ENCODE assay signal across 24 cellular contexts in the genomic region with DNA sequence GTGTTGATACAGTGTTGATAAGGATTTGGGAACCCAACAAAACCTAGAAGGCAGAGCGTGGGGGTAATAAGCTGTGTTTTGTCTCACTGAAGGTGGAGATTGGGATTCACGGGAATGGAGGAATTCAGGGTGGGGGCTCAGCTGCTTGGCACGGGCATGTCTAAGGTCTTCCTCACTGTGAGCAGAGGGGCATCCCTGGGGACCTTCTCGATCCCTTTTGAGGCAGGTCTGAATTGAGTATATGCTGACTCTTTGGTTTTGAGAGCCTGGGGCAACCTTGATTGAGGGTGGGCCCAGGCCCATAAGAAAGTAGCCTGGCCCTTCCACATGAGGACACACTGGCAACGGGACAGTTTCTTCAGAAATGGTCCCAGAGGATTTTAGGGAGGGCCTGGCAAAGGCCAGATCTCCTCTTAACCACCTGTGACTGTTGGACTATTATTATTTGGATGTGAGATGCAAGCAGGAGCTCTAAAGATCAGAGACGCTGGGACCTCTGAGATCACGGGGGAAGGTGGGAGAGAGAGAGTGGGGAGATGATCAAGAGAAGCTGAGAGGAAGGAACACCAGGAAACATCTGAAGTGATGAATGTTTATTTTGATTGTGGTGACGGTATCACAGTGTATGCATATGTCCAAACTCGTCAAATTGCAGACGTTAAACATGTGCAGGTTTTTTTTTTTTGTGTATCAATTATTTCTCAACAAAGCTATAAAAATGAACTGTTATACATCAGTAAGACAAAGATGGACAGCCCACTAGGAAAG. TPM values are rescaled to one million over a fixed set of nuclear protein-coding genes. Genes with fewer than 3 reads are reported as not detected.
DNase-seq lines count a peak whose midpoint lies in the region; ATAC-seq, FAIRE-seq and TF ChIP-seq lines count a peak whose summit lies in the region.
"Had no signal": no experiment of that assay in that cellular context is flagged by ENCODE, and none has a peak within 500 bp of the region (broad histone marks: within the 10 kb centered on the region; RNA-seq: fewer than 3 reads in every experiment).

No MANE protein-coding gene starts in this region.

- POLR2A ChIA-PET in endothelial cell of umbilical vein (lab: Charles Lee), result interaction anchor here (0.7 kb wide), 1 partner anchor 9 kb away, joined by 3 read pairs; no protein-coding TSS in a partner anchor

- ATAC-seq in stimulated activated memory B cell treated with anti-CD40 and anti-IgM and Interleukin-4, amounts not matched to agents 10 μg/mL and 1 μg/mL and 100 μg/mL, for 72 hours, result no peak
- ATAC-seq: activated T-cell treated with anti-CD3 and anti-CD28 coated beads, Interleukin-2, amount 50 U/mL, for 72 hours; effector memory CD8-positive, alpha-beta T cell had no signal

- TF ChIP-seq CTCF in GM20000 (IDR thresholded peaks at IDR 0.05; ENCODE audit: extremely low read depth, missing control alignments) (no peak), endothelial cell of umbilical vein (IDR thresholded peaks at IDR 0.05; ENCODE audit: extremely low read depth in 1 of 2, insufficient read depth in 1 of 2, low read depth in 1 of 2, low read length in 2 of 2) (no peak), neural progenitor cell (IDR thresholded peaks at IDR 0.05) (no peak)

- peak; percentile 4 for DNase-seq in AG20443 (ENCODE audit: low spot score)
- peak; percentile 1 for DNase-seq in GM20000 (ENCODE audit: low spot score)
- DNase-seq in endothelial cell of umbilical vein (ENCODE audit: low read depth, low spot score), result peak; percentile 52
- no peak for DNase-seq in neural progenitor cell (ENCODE audit: low spot score)
- DNase-seq in SHP77 treated with DMSO at 0.1 percent for 48 hours (lab: John Stamatoyannopoulos, UW), result no peak
- DNase-seq in activated gamma-delta T cell treated with Interleukin-2 at 50 U/mL for 16 hours, result no peak
- no peak for DNase-seq in NCI-H526 (lab: John Stamatoyannopoulos, UW)
- DNase-seq: activated CD4-positive, alpha-beta T cell treated with anti-CD3 and anti-CD28 coated beads for 1 hour; activated naive CD8-positive, alpha-beta T cell treated with anti-CD3 and anti-CD28 coated beads for 36 hours; activated T-cell treated with anti-CD3 and anti-CD28 coated beads, Interleukin-2, amount 50 U/mL, for 72 hours; CD8-positive, alpha-beta memory T cell; DMS79; effector memory CD8-positive, alpha-beta T cell; H9; MV-4-11; NCI-H187; NCI-H446; NK-92 treated with Interleukin-12 subunit alpha and Interleukin-12 subunit beta, amount 100 ng/mL, for 24 hours; nucleus accumbens; T1000 had no signal

- no peaks in the 10 kb centered on the region for H3K9me1 ChIP-seq in endothelial cell of umbilical vein (replicated peaks; ENCODE audit: control insufficient read depth, extremely low read depth, insufficient read depth, low read length)

- H3K4me1 Mint-ChIP-seq in neural progenitor cell, result peaks cover 35% of the 10 kb centered on the region
- H3K4me1 Mint-ChIP-seq in stimulated activated memory B cell treated with anti-CD40 and anti-IgM and Interleukin-4, amounts not matched to agents 10 μg/mL and 1 μg/mL and 100 μg/mL, for 72 hours, result peaks cover 6% of the 10 kb centered on the region
- H3K4me1 Mint-ChIP-seq: activated naive CD8-positive, alpha-beta T cell treated with anti-CD3 and anti-CD28 coated beads for 36 hours; CD8-positive, alpha-beta memory T cell had no signal

- dilution Hi-C loops in endothelial cell of umbilical vein (cut with MboI; ENCODE audit: extremely low pct_ligation_motif_present, low sequenced_read_pairs), result no loop called here

- BruUV-seq in endothelial cell of umbilical vein (replicated peaks; lab: Mats Ljungman, UMichigan), result no TSS peak

- CTCF ChIA-PET in endothelial cell of umbilical vein (lab: Charles Lee), result interaction anchor here (0.6 to 7.8 kb wide), 10 partner anchors 8 to 752 kb away, joined by 3 to 163 read pairs (median 3); no protein-coding TSS in a partner anchor

- H3K4me3 ChIP-seq in endothelial cell of umbilical vein (replicated peaks in 1 of 3; ENCODE audit: insufficient read depth in 1 of 3, low read depth in 1 of 3, low read length in 3 of 3) (no peak overlapping the region), neural progenitor cell (no peak overlapping the region)

- H3K9ac ChIP-seq in endothelial cell of umbilical vein (replicated peaks; ENCODE audit: extremely low read depth, insufficient read depth, low read length), result peak overlapping the region; percentile 76
- no peak overlapping the region for H3K9ac ChIP-seq in neural progenitor cell

- H3K36me3 ChIP-seq in endothelial cell of umbilical vein (ENCODE audit: control insufficient read depth in 2 of 2, extremely low read depth in 1 of 2, insufficient read depth in 2 of 2, low read length in 2 of 2) (no peaks in the 10 kb centered on the region), neural progenitor cell (no peaks in the 10 kb centered on the region)

- H3K27ac ChIP-seq in endothelial cell of umbilical vein (ENCODE audit: insufficient read depth, low read depth, low read length), result peak overlapping the region; percentile 98
- H3K27ac ChIP-seq in neural progenitor cell, result no peak overlapping the region

- peak overlapping the region; percentile 2 for H3K27ac Mint-ChIP-seq in neural progenitor cell
- no peak overlapping the region for H3K27ac Mint-ChIP-seq in stimulated activated memory B cell treated with anti-CD40 and anti-IgM and Interleukin-4, amounts not matched to agents 10 μg/mL and 1 μg/mL and 100 μg/mL, for 72 hours
- H3K27ac Mint-ChIP-seq: activated naive CD8-positive, alpha-beta T cell treated with anti-CD3 and anti-CD28 coated beads for 36 hours; activated T-cell treated with anti-CD3 and anti-CD28 coated beads, Interleukin-2, amount 50 U/mL, for 72 hours; effector memory CD8-positive, alpha-beta T cell had no signal

- H3K36me3 Mint-ChIP-seq in neural progenitor cell, result no peaks in the 10 kb centered on the region
- no peaks in the 10 kb centered on the region for H3K36me3 Mint-ChIP-seq in stimulated activated memory B cell treated with anti-CD40 and anti-IgM and Interleukin-4, amounts not matched to agents 10 μg/mL and 1 μg/mL and 100 μg/mL, for 72 hours
- H3K36me3 Mint-ChIP-seq: activated naive CD8-positive, alpha-beta T cell treated with anti-CD3 and anti-CD28 coated beads for 36 hours; CD8-positive, alpha-beta memory T cell had no signal

- H3K4me1 ChIP-seq in endothelial cell of umbilical vein (ENCODE audit: control insufficient read depth, extremely low read depth, insufficient read depth, low read length), result peaks cover 31% of the 10 kb centered on the region
- peaks cover 32% of the 10 kb centered on the region for H3K4me1 ChIP-seq in neural progenitor cell

- H3K4me3 Mint-ChIP-seq in neural progenitor cell, result no peak overlapping the region
- H3K4me3 Mint-ChIP-seq in stimulated activated memory B cell treated with anti-CD40 and anti-IgM and Interleukin-4, amounts not matched to agents 10 μg/mL and 1 μg/mL and 100 μg/mL, for 72 hours, result no peak overlapping the region
- H3K4me3 Mint-ChIP-seq: activated naive CD8-positive, alpha-beta T cell treated with anti-CD3 and anti-CD28 coated beads for 36 hours; activated T-cell treated with anti-CD3 and anti-CD28 coated beads, Interleukin-2, amount 50 U/mL, for 72 hours; CD8-positive, alpha-beta memory T cell; effector memory CD8-positive, alpha-beta T cell; H9 had no signal

- H3K4me2 ChIP-seq in endothelial cell of umbilical vein (ENCODE audit: insufficient read depth, low read length) (peak overlapping the region; percentile 68), neural progenitor cell (no peak overlapping the region)

- no peaks in the 10 kb centered on the region for H3K27me3 ChIP-seq in endothelial cell of umbilical vein (ENCODE audit: control insufficient read depth in 2 of 2, insufficient read depth in 2 of 2, low read length in 2 of 2)
- H3K27me3 ChIP-seq in neural progenitor cell, result no peaks in the 10 kb centered on the region

- H2AFZ ChIP-seq in endothelial cell of umbilical vein (ENCODE audit: low read depth, low read length) (peak overlapping the region; percentile 51), neural progenitor cell (replicated peaks) (no peak overlapping the region)

- no peaks in the 10 kb centered on the region for H3K9me3 Mint-ChIP-seq in neural progenitor cell
- H3K9me3 Mint-ChIP-seq in stimulated activated memory B cell treated with anti-CD40 and anti-IgM and Interleukin-4, amounts not matched to agents 10 μg/mL and 1 μg/mL and 100 μg/mL, for 72 hours, result no peaks in the 10 kb centered on the region
- H3K9me3 Mint-ChIP-seq: activated naive CD8-positive, alpha-beta T cell treated with anti-CD3 and anti-CD28 coated beads for 36 hours; activated T-cell treated with anti-CD3 and anti-CD28 coated beads, Interleukin-2, amount 50 U/mL, for 72 hours; CD8-positive, alpha-beta memory T cell; effector memory CD8-positive, alpha-beta T cell; H9 had no signal

- TF ChIP-seq POLR2A in endothelial cell of umbilical vein (IDR thresholded peaks at IDR 0.05; ENCODE audit: low read depth, low read length), result no peak

- H3K9me3 ChIP-seq in endothelial cell of umbilical vein (replicated peaks; ENCODE audit: control insufficient read depth, insufficient read depth, low read length) (no peaks in the 10 kb centered on the region), neural progenitor cell (ENCODE audit: low read depth) (no peaks in the 10 kb centered on the region)

- intact Hi-C loops in endothelial cell of umbilical vein (cut with micrococcal nuclease), result loop anchor here (10.0 kb wide), 1 partner anchor 877 kb away; the partner anchor contains the start of gene EIF4B

- peak; percentile 86 for FAIRE-seq in endothelial cell of umbilical vein (lab: Jason Lieb, UNC)

- H4K20me1 ChIP-seq in endothelial cell of umbilical vein (replicated peaks; ENCODE audit: control insufficient read depth, extremely low read depth, insufficient read depth, low read length) (no peaks in the 10 kb centered on the region), neural progenitor cell (ENCODE audit: low read depth) (no peaks in the 10 kb centered on the region)

- peaks cover 5% of the 10 kb centered on the region for H3K27me3 Mint-ChIP-seq in neural progenitor cell (ENCODE audit: insufficient read depth, low read depth)
- peaks cover 46% of the 10 kb centered on the region for H3K27me3 Mint-ChIP-seq in stimulated activated memory B cell treated with anti-CD40 and anti-IgM and Interleukin-4, amounts not matched to agents 10 μg/mL and 1 μg/mL and 100 μg/mL, for 72 hours

- H3K79me2 ChIP-seq in endothelial cell of umbilical vein (ENCODE audit: control insufficient read depth, insufficient read depth, low read length), result no peaks in the 10 kb centered on the region
- no peaks in the 10 kb centered on the region for H3K79me2 ChIP-seq in neural progenitor cell (ENCODE audit: low read depth)

- H3F3A ChIP-seq in neural progenitor cell (ENCODE audit: low read depth), result peaks cover 10% of the 10 kb centered on the region

RNA-seq across cellular contexts. Expression of gene SMIM41, which starts 48.4 kb away (rescaled TPM):
- total RNA-seq in endothelial cell of umbilical vein (not detected in 2 replicates), neural progenitor cell (ENCODE audit: low replicate concordance) (not detected in 2 replicates)
- not detected in 2 replicates for polyA plus RNA-seq in endothelial cell of umbilical vein
- polyA plus RNA-seq in endothelial cell of umbilical vein (2011; cell fraction: cytosol; rRNA removed), result not detected in 2 replicates
- polyA plus RNA-seq in endothelial cell of umbilical vein (2011; cell fraction: nucleus; rRNA removed), result not detected in 2 replicates
- not detected in 2 replicates for polyA plus RNA-seq in endothelial cell of umbilical vein (2012)
- not detected in 2 replicates for polyA minus RNA-seq in endothelial cell of umbilical vein
- polyA minus RNA-seq in endothelial cell of umbilical vein (2011; cell fraction: cytosol; rRNA and poly(A)+ RNA removed), result not detected
- not detected in 2 replicates for polyA minus RNA-seq in endothelial cell of umbilical vein (2011; cell fraction: nucleus; rRNA and poly(A)+ RNA removed)
- total RNA-seq: activated CD8-positive, alpha-beta memory T cell treated with anti-CD3 and anti-CD28 coated beads for 36 hours; activated naive CD8-positive, alpha-beta T cell treated with anti-CD3 and anti-CD28 coated beads for 36 hours; activated T-cell treated with anti-CD3 and anti-CD28 coated beads, Interleukin-2, amount 50 U/mL, for 72 hours; CD8-positive, alpha-beta memory T cell; H9; HT-29; lung microvascular endothelial cell had no signal
- polyA plus RNA-seq: CD8-positive, alpha-beta memory T cell had no signal

RNA-seq across cellular contexts. Expression of gene ATG101, which starts 58.1 kb away (rescaled TPM):
- 41.6 and 43.3 TPM in 2 replicates for total RNA-seq in endothelial cell of umbilical vein
- polyA plus RNA-seq in endothelial cell of umbilical vein, result 67.5 and 78.4 TPM in 2 replicates
- polyA plus RNA-seq in endothelial cell of umbilical vein (2011; cell fraction: cytosol; rRNA removed), result 82.7 and 95.4 TPM in 2 replicates
- 56.4 and 61.2 TPM in 2 replicates for polyA plus RNA-seq in endothelial cell of umbilical vein (2011; cell fraction: nucleus; rRNA removed)
- polyA plus RNA-seq in endothelial cell of umbilical vein (2012), result 48.8 and 54.3 TPM in 2 replicates
- polyA minus RNA-seq in endothelial cell of umbilical vein, result 51.6 and 70.4 TPM in 2 replicates
- 44.9 TPM for polyA minus RNA-seq in endothelial cell of umbilical vein (2011; cell fraction: cytosol; rRNA and poly(A)+ RNA removed)
- 18.7 and 25.5 TPM in 2 replicates for polyA minus RNA-seq in endothelial cell of umbilical vein (2011; cell fraction: nucleus; rRNA and poly(A)+ RNA removed)
- 19.8 and 33.7 TPM in 2 replicates for total RNA-seq in neural progenitor cell (ENCODE audit: low replicate concordance)

Comparison
In these comparisons a context has a peak if more than half of its experiments do, and no peak if none do; other contexts are left out.
1. DNase-seq: peak in AG20443 (single experiment), GM20000 (single experiment) and endothelial cell of umbilical vein (single experiment); none in neural progenitor cell (single experiment), SHP77 treated with DMSO at 0.1 percent for 48 hours (single experiment), activated gamma-delta T cell treated with Interleukin-2 at 50 U/mL for 16 hours (single experiment) and NCI-H526 (0 of 2).